Comparison of ENCODE assay signal across 17 cellular contexts in genomic region chr4:108042927-108043326, GRCh38. TPM values are rescaled to one million over a fixed set of nuclear protein-coding genes. Genes with fewer than 3 reads are reported as not detected.
DNase-seq lines count a peak whose midpoint lies in the region; ATAC-seq, FAIRE-seq and TF ChIP-seq lines count a peak whose summit lies in the region.
"Had no signal": no experiment of that assay in that cellular context is flagged by ENCODE, and none has a peak within 500 bp of the region (broad histone marks: within the 10 kb centered on the region; RNA-seq: fewer than 3 reads in every experiment).

No MANE protein-coding gene starts in this region.

- no peak for DNase-seq in CD4-positive, alpha-beta T cell
- DNase-seq in GM06990 (ENCODE audit: extremely low read depth, insufficient read length) (no peak), H1 (ENCODE audit: low read depth in 1 of 2, low spot score in 2 of 2) (no peak), H9 (no peak), NCI-H146 (lab: John Stamatoyannopoulos, UW) (no peak)
- DNase-seq: activated CD4-positive, alpha-beta memory T cell treated with anti-CD3 and anti-CD28 coated beads for 36 hours; NCI-H2227 treated with DMSO at 0.1 percent for 48 hours; stimulated activated CD8-positive, alpha-beta memory T cell treated with anti-CD3 and anti-CD28 coated beads, Interleukin-4, amount 100 ng/mL, for 48 hours; WERI-Rb-1 had no signal

- H3K4me1 ChIP-seq in OCI-LY1 (ENCODE audit: insufficient read depth, low read length, severe bottlenecking) = peaks cover 62% of the 10 kb centered on the region
- no peaks in the 10 kb centered on the region for H3K4me1 ChIP-seq in H1 (replicated peaks in 1 of 4; ENCODE audit: control insufficient read depth in 3 of 4, insufficient read depth in 4 of 4, low read length in 3 of 4)
- H3K4me1 ChIP-seq in H9 (ENCODE audit: insufficient read depth, low read length) = no peaks in the 10 kb centered on the region
- H3K4me1 ChIP-seq: prostate gland had no signal

- H2AK5ac ChIP-seq in H1 (ENCODE audit: low read depth, low read length) = no peak overlapping the region
- H2AK5ac ChIP-seq in H9 (ENCODE audit: insufficient read length, low read length) = no peak overlapping the region

- H4K91ac ChIP-seq in H1 (replicated peaks; ENCODE audit: insufficient read length, low read length) (no peak overlapping the region), H9 (ENCODE audit: insufficient read length, low read depth, low read length) (no peak overlapping the region)

- H3K23me2 ChIP-seq in H1 (ENCODE audit: low read depth, low read length) (no peaks in the 10 kb centered on the region), H9 (ENCODE audit: insufficient read length, low read depth, low read length, poor library complexity, severe bottlenecking) (no peaks in the 10 kb centered on the region)

- H3K23ac ChIP-seq in H1 (ENCODE audit: insufficient read length) (no peak overlapping the region), H9 (ENCODE audit: insufficient read length, low read depth, low read length) (no peak overlapping the region)

- H2BK5ac ChIP-seq in H1 (ENCODE audit: low read depth, low read length) = no peak overlapping the region
- no peak overlapping the region for H2BK5ac ChIP-seq in H9 (ENCODE audit: insufficient read length, low read length)

- CTCF ChIA-PET in CD4-positive, alpha-beta T cell (lab: Charles Lee) = interaction anchor here (1.0 to 1.8 kb wide), 4 partner anchors 12 to 529 kb away, joined by 3 to 6 read pairs (median 4); no protein-coding TSS in a partner anchor
- CTCF ChIA-PET in H1 (lab: Charles Lee; ENCODE audit: partially characterized antibody) = interaction anchor here (0.5 to 1.8 kb wide), 13 partner anchors 9 to 643 kb away, joined by 3 to 8 read pairs (median 3); no protein-coding TSS in a partner anchor

- H2BK12ac ChIP-seq in H1 (ENCODE audit: low read depth, low read length) = no peak overlapping the region
- H2BK12ac ChIP-seq in H9 (ENCODE audit: insufficient read length, low read depth, low read length) = no peak overlapping the region

- TF ChIP-seq CTCF in CD4-positive, alpha-beta T cell (IDR thresholded peaks at IDR 0.05) = no peak
- TF ChIP-seq CTCF in GM06990 (IDR thresholded peaks at IDR 0.05; ENCODE audit: insufficient read depth, low read length, poor library complexity, severe bottlenecking) (peak; percentile 7), OCI-LY1 (IDR thresholded peaks at IDR 0.05; ENCODE audit: low read length) (peak; percentile 42), H1 (IDR thresholded peaks at IDR 0.05; ENCODE audit: control extremely low read depth in 1 of 3, insufficient read depth in 1 of 3, low read depth in 1 of 3, low read length in 3 of 3) (peak in 1 of 3 experiments; percentile 18; a peak in 1 of 4 replicates), H9 (conservative IDR thresholded peaks at IDR 0.05) (no peak)

- no peak overlapping the region for H3K14ac ChIP-seq in H1 (ENCODE audit: insufficient read length)
- H3K14ac ChIP-seq in H9 (ENCODE audit: insufficient read depth, low read length) = no peak overlapping the region

- H4K5ac ChIP-seq in H1 (ENCODE audit: insufficient read length, low read depth, low read length) (no peak overlapping the region), H9 (ENCODE audit: insufficient read length, low read depth, low read length) (no peak overlapping the region)

- H3K36me3 Mint-ChIP-seq in CD4-positive, alpha-beta T cell (ENCODE audit: low read depth) = peaks cover 29% of the 10 kb centered on the region
- no peaks in the 10 kb centered on the region for H3K36me3 Mint-ChIP-seq in H9 (ENCODE audit: insufficient read depth in 1 of 3, low read depth in 3 of 3)

- H2BK15ac ChIP-seq in H1 (ENCODE audit: low read length) = no peak overlapping the region
- no peak overlapping the region for H2BK15ac ChIP-seq in H9 (ENCODE audit: low read depth, low read length)

- no peaks in the 10 kb centered on the region for H3K27me3 ChIP-seq in CD4-positive, alpha-beta T cell (ENCODE audit: control insufficient read depth, insufficient read depth, low read length)
- H3K27me3 ChIP-seq in GM06990 (replicated peaks; ENCODE audit: control insufficient read depth, insufficient read depth, low read length) = no peaks in the 10 kb centered on the region
- H3K27me3 ChIP-seq in OCI-LY1 (ENCODE audit: insufficient read depth, low read length) = no peaks in the 10 kb centered on the region
- no peaks in the 10 kb centered on the region for H3K27me3 ChIP-seq in H1 (replicated peaks in 1 of 4; ENCODE audit: control insufficient read depth in 3 of 4, extremely low read depth in 1 of 4, insufficient read depth in 3 of 4, low read length in 3 of 4)
- H3K27me3 ChIP-seq in H9 (ENCODE audit: insufficient read depth, low read length) = no peaks in the 10 kb centered on the region

- peak overlapping the region; percentile 93 for H3K27ac Mint-ChIP-seq in CD4-positive, alpha-beta T cell
- peak overlapping the region in 1 of 3 experiments; percentile 59; a peak in 3 of 7 replicates for H3K27ac Mint-ChIP-seq in H9

- no peaks in the 10 kb centered on the region for H3K79me2 ChIP-seq in OCI-LY1 (ENCODE audit: insufficient read depth, low read length)
- H3K79me2 ChIP-seq in H1 (ENCODE audit: control insufficient read depth in 1 of 2, insufficient read depth in 2 of 2, low read length in 2 of 2) = no peaks in the 10 kb centered on the region
- H3K79me2 ChIP-seq in H9 (ENCODE audit: insufficient read depth, low read length) = no peaks in the 10 kb centered on the region

- H3K27me3 Mint-ChIP-seq in CD4-positive, alpha-beta T cell = no peaks in the 10 kb centered on the region
- peaks cover 1% of the 10 kb centered on the region for H3K27me3 Mint-ChIP-seq in H9 (ENCODE audit: low read depth)
- H3K27me3 Mint-ChIP-seq: activated CD4-positive, alpha-beta memory T cell treated with anti-CD3 and anti-CD28 coated beads for 36 hours had no signal

- no peak for FAIRE-seq in H1 (lab: Jason Lieb, UNC)
- FAIRE-seq: HTR-8/SVneo, islet of Langerhans had no signal

- H3F3A ChIP-seq in OCI-LY1 (ENCODE audit: insufficient read depth, low read length) = 0 out of 2 replicates have a peak, but pooled peaks cover 6% of the 10 kb centered on the region

- peaks cover 54% of the 10 kb centered on the region for H3K4me1 Mint-ChIP-seq in CD4-positive, alpha-beta T cell (ENCODE audit: low read depth)
- peaks cover 6 to 9% of the 10 kb centered on the region in 2 experiments for H3K4me1 Mint-ChIP-seq in H9

- TF ChIP-seq EP300 in H1 (IDR thresholded peaks at IDR 0.05; ENCODE audit: borderline replicate concordance in 1 of 2, low read depth in 2 of 2, low read length in 2 of 2) = no peak

- H3T11ph ChIP-seq in H9 (ENCODE audit: low read length) = no peak overlapping the region

- H3K36me3 ChIP-seq in GM06990 (ENCODE audit: control insufficient read depth, insufficient read depth, low read length) (no peaks in the 10 kb centered on the region), OCI-LY1 (ENCODE audit: insufficient read depth, low read length) (peaks cover 30% of the 10 kb centered on the region), H1 (ENCODE audit: control insufficient read depth in 2 of 4, insufficient read depth in 4 of 4, low read length in 3 of 4) (no peaks in the 10 kb centered on the region)
- H3K36me3 ChIP-seq: prostate gland, thoracic aorta, WERI-Rb-1 had no signal

- peak; percentile 48 for ATAC-seq in CD4-positive, alpha-beta T cell (ENCODE audit: poor library complexity)
- no peak for ATAC-seq in HG03159 (IDR thresholded peaks at IDR 0.05; ENCODE audit: unreplicated experiment)
- ATAC-seq in GM18868 (IDR thresholded peaks at IDR 0.05; ENCODE audit: unreplicated experiment) = no peak

- H3K4me2 ChIP-seq in OCI-LY1 (ENCODE audit: low read length) (peak overlapping the region; percentile 36), H1 (ENCODE audit: insufficient read depth in 1 of 2, low read depth in 2 of 2, low read length in 2 of 2) (no peak overlapping the region), H9 (ENCODE audit: insufficient read depth, insufficient read length, low read length) (no peak overlapping the region)

- 92% methylated on average over 3 of the region's 3 CpGs; no CpG with 5 or more reads in 1 of the 2 experiments for WGBS in H1 (ENCODE audit: extremely low coverage in 1 of 2, insufficient coverage in 1 of 2, insufficient read length in 1 of 2, insufficient replicate concordance in 2 of 2, low coverage in 1 of 2, low lambda C conversion rate in 2 of 2, missing lambda C conversion rate in 1 of 2), 2 experiments
- WGBS in H9 (ENCODE audit: extremely low coverage, insufficient read length, low lambda C conversion rate) = no CpG with 5 or more reads among the region's 3 CpGs

- no peaks in the 10 kb centered on the region for H3K9me3 ChIP-seq in CD4-positive, alpha-beta T cell (ENCODE audit: control insufficient read depth, low read length)
- H3K9me3 ChIP-seq in OCI-LY1 (ENCODE audit: low read length) = no peaks in the 10 kb centered on the region
- no peaks in the 10 kb centered on the region for H3K9me3 ChIP-seq in H1 (ENCODE audit: insufficient read depth in 2 of 2, low read depth in 1 of 2, low read length in 1 of 2)
- H3K9me3 ChIP-seq in H9 (ENCODE audit: control insufficient read depth, low read depth, low read length) = no peaks in the 10 kb centered on the region
- H3K9me3 ChIP-seq: prostate gland, thoracic aorta had no signal

- H2BK20ac ChIP-seq in H1 (ENCODE audit: low read length) (no peak overlapping the region), H9 (ENCODE audit: low read depth, low read length, poor library complexity, severe bottlenecking) (no peak overlapping the region)

- H3K9me3 Mint-ChIP-seq in CD4-positive, alpha-beta T cell = no peaks in the 10 kb centered on the region
- H3K9me3 Mint-ChIP-seq in H9 = no peaks in the 10 kb centered on the region
- H3K9me3 Mint-ChIP-seq: activated CD4-positive, alpha-beta memory T cell treated with anti-CD3 and anti-CD28 coated beads for 36 hours; activated T-helper 1 cell treated with anti-CD3 and anti-CD28 coated beads, Interleukin-12 subunit alpha, Interleukin-12 subunit beta, Interleukin-2, Interleukin-4 antibody, amounts not matched to agents 30 ng/mL and 10 ng/mL and 1 ng/mL, durations not matched to agents 14 hours and 24 hours and 36 hours had no signal

- no peak overlapping the region for H3K4me3 Mint-ChIP-seq in CD4-positive, alpha-beta T cell
- H3K4me3 Mint-ChIP-seq in H9 = no peak overlapping the region
- H3K4me3 Mint-ChIP-seq: activated CD4-positive, alpha-beta memory T cell treated with anti-CD3 and anti-CD28 coated beads for 36 hours; activated T-helper 1 cell treated with anti-CD3 and anti-CD28 coated beads, Interleukin-12 subunit alpha, Interleukin-12 subunit beta, Interleukin-2, Interleukin-4 antibody, amounts not matched to agents 30 ng/mL and 10 ng/mL and 1 ng/mL, durations not matched to agents 14 hours and 24 hours and 36 hours had no signal

- H2BK120ac ChIP-seq in H1 (replicated peaks; ENCODE audit: low read depth, low read length) (no peak overlapping the region), H9 (ENCODE audit: low read depth, low read length, poor library complexity, severe bottlenecking) (no peak overlapping the region)

- H3K27ac ChIP-seq in CD4-positive, alpha-beta T cell (ENCODE audit: low read depth, low read length) = no peak overlapping the region
- peak overlapping the region; percentile 97 for H3K27ac ChIP-seq in OCI-LY1 (ENCODE audit: low read depth, low read length, poor library complexity, severe bottlenecking)
- H3K27ac ChIP-seq in H1 (ENCODE audit: low read depth, low read length) = no peak overlapping the region
- no peak overlapping the region for H3K27ac ChIP-seq in H9 (ENCODE audit: insufficient read length, low read depth, low read length)
- H3K27ac ChIP-seq: prostate gland, thoracic aorta, WERI-Rb-1 had no signal

- H3K9ac ChIP-seq in OCI-LY1 (ENCODE audit: low read length) (peak overlapping the region; percentile 56), H1 (replicated peaks in 1 of 4; ENCODE audit: extremely low read depth in 1 of 4, low read depth in 3 of 4, low read length in 3 of 4) (no peak overlapping the region), H9 (ENCODE audit: extremely low read depth, insufficient read length, low read length) (no peak overlapping the region)

- TF ChIP-seq POLR2A in H1 (IDR thresholded peaks at IDR 0.05; ENCODE audit: control extremely low read depth in 1 of 2, low read depth in 2 of 2, low read length in 2 of 2) = no peak

- H3K4me3 ChIP-seq in GM06990 (replicated peaks; ENCODE audit: low read depth, low read length) (no peak overlapping the region), OCI-LY1 (ENCODE audit: low read depth, low read length, poor library complexity, severe bottlenecking) (no peak overlapping the region), H1 (ENCODE audit: extremely low read depth in 1 of 4, insufficient read depth in 2 of 4, low read depth in 3 of 4, low read length in 4 of 4) (no peak overlapping the region)
- H3K4me3 ChIP-seq: prostate gland, thoracic aorta had no signal

- intact Hi-C loops in CD4-positive, alpha-beta T cell (cut with DNase I, micrococcal nuclease) = no loop called here

- H2AFZ ChIP-seq in OCI-LY1 (ENCODE audit: low read length) = no peak overlapping the region
- no peak overlapping the region for H2AFZ ChIP-seq in H1 (ENCODE audit: low read length)
- no peak overlapping the region for H2AFZ ChIP-seq in H9 (ENCODE audit: low read length)

- H4K8ac ChIP-seq in H1 (ENCODE audit: extremely low read depth, insufficient read depth, low read length) = no peak overlapping the region
- H4K8ac ChIP-seq in H9 (replicated peaks; ENCODE audit: insufficient read length, low read depth, low read length) = no peak overlapping the region

- H3K4ac ChIP-seq in H1 (replicated peaks; ENCODE audit: insufficient read length, low read depth, low read length) (no peak overlapping the region), H9 (ENCODE audit: low read depth, low read length) (no peak overlapping the region)

- H3K79me1 ChIP-seq in H1 (ENCODE audit: low read depth, low read length) (no peaks in the 10 kb centered on the region), H9 (ENCODE audit: insufficient read depth, low read depth, low read length, poor library complexity, severe bottlenecking) (no peaks in the 10 kb centered on the region)

- no peaks in the 10 kb centered on the region for H3K9me2 ChIP-seq in OCI-LY1 (ENCODE audit: low read depth, low read length)

- TF ChIP-seq RAD21 in H1 (IDR thresholded peaks at IDR 0.05 in 1 of 2, conservative IDR thresholded peaks at IDR 0.05 in 1 of 2; ENCODE audit: low read depth in 2 of 2, low read length in 2 of 2) = peak; percentile 39

- H3K18ac ChIP-seq in H1 (ENCODE audit: extremely low read depth, low read length) = no peak overlapping the region
- no peak overlapping the region for H3K18ac ChIP-seq in H9 (ENCODE audit: insufficient read length, low read depth, low read length)

- POLR2A ChIA-PET in CD4-positive, alpha-beta T cell (lab: Charles Lee) = interaction anchor here (0.6 to 4.4 kb wide), 12 partner anchors 9 to 530 kb away, joined by 3 to 27 read pairs (median 4); partner anchors contain the start of genes HADH and LEF1
- POLR2A ChIA-PET in H1 (lab: Charles Lee; ENCODE audit: partially characterized antibody) = interaction anchor here (1.0 kb wide), 1 partner anchor 11 kb away, joined by 3 read pairs; no protein-coding TSS in a partner anchor

- H3K56ac ChIP-seq in H1 (replicated peaks; ENCODE audit: insufficient read length, low read depth, low read length) (no peak overlapping the region), H9 (ENCODE audit: insufficient read length, low read depth, low read length) (no peak overlapping the region)

- H4K20me1 ChIP-seq in OCI-LY1 (ENCODE audit: insufficient read depth, low read length) (no peaks in the 10 kb centered on the region), H1 (replicated peaks in 1 of 2; ENCODE audit: control insufficient read depth in 1 of 2, insufficient read depth in 2 of 2, low read length in 2 of 2) (no peaks in the 10 kb centered on the region), H9 (ENCODE audit: control insufficient read depth, insufficient read depth, insufficient read length) (no peaks in the 10 kb centered on the region)

RNA-seq across cellular contexts. Expression of gene HADH, which starts 53.2 kb away (rescaled TPM):
- total RNA-seq in CD4-positive, alpha-beta T cell = 10 to 100 TPM; 16.1 to 16.3 TPM
- total RNA-seq in H1 (2021; fragmentation: NEBNext Ultra II Directional; extraction: Animal tissue kit (Norgen Biotek cat#: 25700)) = 49.2 and 54.4 TPM in 2 replicates
- polyA plus RNA-seq in H1 (2011; rRNA removed) = 32.4 and 47.5 TPM in 2 replicates
- 44.9 TPM for polyA plus RNA-seq in H1 (2011; cell fraction: cytosol; rRNA removed)
- 34.8 TPM for polyA plus RNA-seq in H1 (2011; cell fraction: nucleus; rRNA removed)
- 49.8 to 53.0 TPM (median 50.8 TPM) in 4 replicates for polyA plus RNA-seq in H1 (2012, experiment 1 of 2)
- polyA plus RNA-seq in H1 (2012, experiment 2 of 2) = 24.8 TPM
- 40.5 TPM for polyA plus RNA-seq in H1 (2013, experiment 1 of 2)
- 40.3 TPM for polyA plus RNA-seq in H1 (2013, experiment 2 of 2)
- polyA minus RNA-seq in H1 (2011; rRNA and poly(A)+ RNA removed) = 41.6 and 43.6 TPM in 2 replicates
- polyA minus RNA-seq in H1 (2011; cell fraction: cytosol; rRNA and poly(A)+ RNA removed) = 53.2 TPM
- 33.6 TPM for polyA minus RNA-seq in H1 (2011; cell fraction: nucleus; rRNA and poly(A)+ RNA removed)
- total RNA-seq in H9 (2021) = 44.4 and 46.6 TPM in 2 replicates

Comparison
In these comparisons a context has a peak if more than half of its experiments do, and no peak if none do; other contexts are left out.
1. CTCF ChIP-seq: peak in GM06990 (single experiment) and OCI-LY1 (single experiment); none in CD4-positive, alpha-beta T cell (single experiment) and H9 (single experiment).